14 cellular contexts compared by ENCODE assay signal in genomic region chr10:119022846-119023552, GRCh38. TPM values are rescaled to one million over a fixed set of nuclear protein-coding genes. Genes with fewer than 3 reads are reported as not detected.
DNase-seq lines count a peak whose midpoint lies in the region; ATAC-seq and TF ChIP-seq lines count a peak whose summit lies in the region.
"Had no signal": no experiment of that assay in that cellular context is flagged by ENCODE, and none has a peak within 500 bp of the region (broad histone marks: within the 10 kb centered on the region; RNA-seq: fewer than 3 reads in every experiment).

No MANE protein-coding gene starts in this region.

- H3K36me3 Mint-ChIP-seq in CD8-positive, alpha-beta memory T cell, result no peaks in the 10 kb centered on the region
- H3K36me3 Mint-ChIP-seq in stimulated activated effector memory CD8-positive, alpha-beta T cell treated with anti-CD3 and anti-CD28 coated beads, Interleukin-12 subunit alpha, Interleukin-12 subunit beta, amount 100 ng/mL, for 72 hours, result no peaks in the 10 kb centered on the region
- H3K36me3 Mint-ChIP-seq: natural killer cell had no signal

- ATAC-seq in stimulated activated effector memory CD8-positive, alpha-beta T cell treated with anti-CD3 and anti-CD28 coated beads, Interleukin-12 subunit alpha, Interleukin-12 subunit beta, amount 100 ng/mL, for 72 hours, result no peak
- ATAC-seq: activated T-cell treated with anti-CD3 and anti-CD28 coated beads, Interleukin-2, amount 50 U/mL, for 4 hours; natural killer cell had no signal

- DNase-seq in H7 (peak; percentile 79), NT2/D1 (ENCODE audit: low read depth, low spot score) (peak; percentile 49), epithelial cell of esophagus (ENCODE audit: low read depth) (peak; percentile 59), renal cortical epithelial cell (ENCODE audit: low read depth) (peak; percentile 68), amniotic stem cell (lab: John Stamatoyannopoulos, UW) (no peak), NCI-H1930 (lab: John Stamatoyannopoulos, UW) (no peak)
- no peak for DNase-seq in CD8-positive, alpha-beta memory T cell
- DNase-seq in stimulated activated effector memory CD8-positive, alpha-beta T cell treated with anti-CD3 and anti-CD28 coated beads, Interleukin-12 subunit alpha, Interleukin-12 subunit beta, amount 100 ng/mL, for 72 hours (ENCODE audit: low spot score in 2 of 2), result no peak
- DNase-seq: activated T-cell treated with anti-CD3 and anti-CD28 coated beads, Interleukin-2, amount 50 U/mL, for 4 hours; colonic mucosa; natural killer cell; NCI-H187 treated with DMSO at 0.1 percent for 48 hours had no signal

- peaks cover 2 to 3% of the 10 kb centered on the region in 2 donors for H3K27me3 Mint-ChIP-seq in CD8-positive, alpha-beta memory T cell

- H3K4me1 Mint-ChIP-seq in CD8-positive, alpha-beta memory T cell, result peaks cover 0 to 2% (median 0%) of the 10 kb centered on the region in 3 donors
- peaks cover 12% of the 10 kb centered on the region for H3K4me1 Mint-ChIP-seq in stimulated activated effector memory CD8-positive, alpha-beta T cell treated with anti-CD3 and anti-CD28 coated beads, Interleukin-12 subunit alpha, Interleukin-12 subunit beta, amount 100 ng/mL, for 72 hours

- no peak overlapping the region for H3K27ac ChIP-seq in CD8-positive, alpha-beta memory T cell (ENCODE audit: low read depth, low read length)
- H3K27ac ChIP-seq: colonic mucosa, HL-60 had no signal

- POLR2A ChIA-PET in CD8-positive, alpha-beta memory T cell (lab: Charles Lee), result no interaction called here

- H3K27ac Mint-ChIP-seq in CD8-positive, alpha-beta memory T cell, result peak overlapping the region in 1 of 8 donors; percentile 38
- no peak overlapping the region for H3K27ac Mint-ChIP-seq in stimulated activated effector memory CD8-positive, alpha-beta T cell treated with anti-CD3 and anti-CD28 coated beads, Interleukin-12 subunit alpha, Interleukin-12 subunit beta, amount 100 ng/mL, for 72 hours
- H3K27ac Mint-ChIP-seq: natural killer cell had no signal

- H3K36me3 ChIP-seq in H7 (replicated peaks; ENCODE audit: control insufficient read depth, insufficient read depth, low read length), result no peaks in the 10 kb centered on the region
- no peaks in the 10 kb centered on the region for H3K36me3 ChIP-seq in NT2/D1 (ENCODE audit: insufficient read depth, insufficient read length, low read length)
- H3K36me3 ChIP-seq in CD8-positive, alpha-beta memory T cell (ENCODE audit: insufficient read depth, low read length), result no peaks in the 10 kb centered on the region
- H3K36me3 ChIP-seq: colonic mucosa, suprapubic skin had no signal

- no peaks in the 10 kb centered on the region for H3K9me3 Mint-ChIP-seq in CD8-positive, alpha-beta memory T cell
- no peaks in the 10 kb centered on the region for H3K9me3 Mint-ChIP-seq in stimulated activated effector memory CD8-positive, alpha-beta T cell treated with anti-CD3 and anti-CD28 coated beads, Interleukin-12 subunit alpha, Interleukin-12 subunit beta, amount 100 ng/mL, for 72 hours
- H3K9me3 Mint-ChIP-seq: activated T-cell treated with anti-CD3 and anti-CD28 coated beads, Interleukin-2, amount 50 U/mL, for 4 hours; natural killer cell had no signal

- peaks cover 14% of the 10 kb centered on the region for H3K4me1 ChIP-seq in NT2/D1 (ENCODE audit: insufficient read depth, insufficient read length)
- H3K4me1 ChIP-seq in CD8-positive, alpha-beta memory T cell (ENCODE audit: insufficient read depth, low read length), result no peaks in the 10 kb centered on the region
- H3K4me1 ChIP-seq: colonic mucosa had no signal

- no peak for TF ChIP-seq CTCF in epithelial cell of esophagus (IDR thresholded peaks at IDR 0.05; ENCODE audit: insufficient read depth, low read depth, low read length, missing control alignments)

- H3K9ac ChIP-seq in NT2/D1 (ENCODE audit: insufficient read length, low read depth), result no peak overlapping the region

- no peaks in the 10 kb centered on the region; the same call in 1 of the 2 replicates for H3K9me3 ChIP-seq in NT2/D1 (ENCODE audit: insufficient read depth, low read length)
- H3K9me3 ChIP-seq in CD8-positive, alpha-beta memory T cell (ENCODE audit: low read length), result no peaks in the 10 kb centered on the region
- H3K9me3 ChIP-seq: colonic mucosa, suprapubic skin had no signal

- H3K4me3 ChIP-seq in H7 (ENCODE audit: insufficient read depth, low read depth, low read length), result no peak overlapping the region
- no peak overlapping the region for H3K4me3 ChIP-seq in NT2/D1 (ENCODE audit: insufficient read length, low read depth)
- no peak overlapping the region for H3K4me3 ChIP-seq in epithelial cell of esophagus (ENCODE audit: low read length)
- no peak overlapping the region for H3K4me3 ChIP-seq in CD8-positive, alpha-beta memory T cell (ENCODE audit: low read length)
- H3K4me3 ChIP-seq: colonic mucosa, suprapubic skin had no signal

- CTCF ChIA-PET in CD8-positive, alpha-beta memory T cell (lab: Charles Lee), result interaction anchor here (1.5 kb wide), 1 partner anchor 16 kb away, joined by 3 read pairs; no protein-coding TSS in a partner anchor

- no peak overlapping the region for H3K4me3 Mint-ChIP-seq in CD8-positive, alpha-beta memory T cell
- no peak overlapping the region for H3K4me3 Mint-ChIP-seq in stimulated activated effector memory CD8-positive, alpha-beta T cell treated with anti-CD3 and anti-CD28 coated beads, Interleukin-12 subunit alpha, Interleukin-12 subunit beta, amount 100 ng/mL, for 72 hours
- H3K4me3 Mint-ChIP-seq: activated T-cell treated with anti-CD3 and anti-CD28 coated beads, Interleukin-2, amount 50 U/mL, for 4 hours; natural killer cell had no signal

- H3K27me3 ChIP-seq in H7 (ENCODE audit: control insufficient read depth, insufficient read depth, low read length) (no peaks in the 10 kb centered on the region), NT2/D1 (ENCODE audit: insufficient read depth, insufficient read length) (no peaks in the 10 kb centered on the region)
- no peaks in the 10 kb centered on the region for H3K27me3 ChIP-seq in CD8-positive, alpha-beta memory T cell (ENCODE audit: insufficient read depth, low read length, poor library complexity, severe bottlenecking)
- H3K27me3 ChIP-seq: colonic mucosa, suprapubic skin had no signal

RNA-seq across cellular contexts. Expression of gene NANOS1, which starts 6.5 kb away (rescaled TPM):
- total RNA-seq in H7 (2014; rRNA removed; shearing (Covaris generic)), result 2.4 and 7.8 TPM in 2 replicates
- total RNA-seq in renal cortical epithelial cell, result 1.0 and 2.5 TPM in 2 replicates
- total RNA-seq in CD8-positive, alpha-beta memory T cell, result under 1 TPM; 0.22 to 0.61 TPM
- 0.07 TPM for polyA plus RNA-seq in CD8-positive, alpha-beta memory T cell

RNA-seq across cellular contexts. Expression of gene EIF3A, which starts 57.6 kb away (rescaled TPM):
- total RNA-seq in H7 (2014; rRNA removed; shearing (Covaris generic)), result 89.3 and 129 TPM in 2 replicates
- total RNA-seq in renal cortical epithelial cell, result 96.6 and 180 TPM in 2 replicates
- total RNA-seq in CD8-positive, alpha-beta memory T cell, result 100 to 1,000 TPM; 181 to 195 TPM
- 75.3 TPM for polyA plus RNA-seq in CD8-positive, alpha-beta memory T cell

Comparison
In these comparisons a context has a peak if more than half of its experiments do, and no peak if none do; other contexts are left out.
1. DNase-seq: peak in H7 (single experiment), NT2/D1 (single experiment), epithelial cell of esophagus (single experiment) and renal cortical epithelial cell (single experiment); none in amniotic stem cell (single experiment), CD8-positive, alpha-beta memory T cell (0 of 5), stimulated activated effector memory CD8-positive, alpha-beta T cell treated with anti-CD3 and anti-CD28 coated beads, Interleukin-12 subunit alpha, Interleukin-12 subunit beta, amount 100 ng/mL, for 72 hours (0 of 2) and NCI-H1930 (0 of 2).